1 cellular context compared by ENCODE assay signal in the genomic region with DNA sequence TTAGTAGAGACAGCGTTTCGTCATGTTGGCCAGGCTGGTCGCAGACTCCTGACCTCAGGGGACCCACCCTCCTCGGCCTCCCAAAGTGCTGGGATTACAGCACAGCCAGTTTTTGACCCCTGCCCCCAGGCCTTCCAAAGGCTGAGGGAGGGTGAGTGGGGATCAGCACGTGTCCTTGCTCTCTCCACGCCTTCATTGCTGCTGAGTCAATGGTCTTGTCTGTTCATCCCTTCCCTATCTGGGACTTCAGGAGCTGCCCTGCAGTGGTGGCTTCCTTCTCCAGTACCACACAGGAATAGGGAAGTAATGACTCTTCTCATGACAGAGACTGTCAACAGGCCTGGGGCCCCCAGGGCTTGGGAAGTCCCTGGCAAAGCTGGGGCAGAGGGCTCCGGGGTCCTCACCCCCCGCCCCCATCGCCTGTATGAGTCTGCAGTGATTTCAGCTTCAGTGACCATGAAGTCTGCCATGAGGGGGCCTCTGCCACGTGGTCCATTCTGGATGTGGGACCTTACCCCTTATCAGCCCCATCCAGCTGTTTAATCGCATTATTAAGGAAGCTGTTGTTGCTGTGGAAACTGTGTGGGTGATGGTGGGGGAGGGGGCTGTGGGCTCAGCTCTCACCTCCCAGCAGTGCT.
TF ChIP-seq lines count a peak whose summit lies in the region.

No MANE protein-coding gene starts in this region.

TF ChIP-seq in HepG2, 621 proteins besides CTCF, POLR2A, EP300 and RAD21 (continued from another document and continues in another):
- TF ChIP-seq, protein P1, sequence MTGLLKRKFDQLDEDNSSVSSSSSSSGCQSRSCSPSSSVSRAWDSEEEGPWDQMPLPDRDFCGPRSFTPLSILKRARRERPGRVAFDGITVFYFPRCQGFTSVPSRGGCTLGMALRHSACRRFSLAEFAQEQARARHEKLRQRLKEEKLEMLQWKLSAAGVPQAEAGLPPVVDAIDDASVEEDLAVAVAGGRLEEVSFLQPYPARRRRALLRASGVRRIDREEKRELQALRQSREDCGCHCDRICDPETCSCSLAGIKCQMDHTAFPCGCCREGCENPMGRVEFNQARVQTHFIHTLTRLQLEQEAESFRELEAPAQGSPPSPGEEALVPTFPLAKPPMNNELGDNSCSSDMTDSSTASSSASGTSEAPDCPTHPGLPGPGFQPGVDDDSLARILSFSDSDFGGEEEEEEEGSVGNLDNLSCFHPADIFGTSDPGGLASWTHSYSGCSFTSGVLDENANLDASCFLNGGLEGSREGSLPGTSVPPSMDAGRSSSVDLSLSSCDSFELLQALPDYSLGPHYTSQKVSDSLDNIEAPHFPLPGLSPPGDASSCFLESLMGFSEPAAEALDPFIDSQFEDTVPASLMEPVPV (CRISPR knock-in tag; IDR thresholded peaks at IDR 0.05): no peak
- TF ChIP-seq, protein P2, sequence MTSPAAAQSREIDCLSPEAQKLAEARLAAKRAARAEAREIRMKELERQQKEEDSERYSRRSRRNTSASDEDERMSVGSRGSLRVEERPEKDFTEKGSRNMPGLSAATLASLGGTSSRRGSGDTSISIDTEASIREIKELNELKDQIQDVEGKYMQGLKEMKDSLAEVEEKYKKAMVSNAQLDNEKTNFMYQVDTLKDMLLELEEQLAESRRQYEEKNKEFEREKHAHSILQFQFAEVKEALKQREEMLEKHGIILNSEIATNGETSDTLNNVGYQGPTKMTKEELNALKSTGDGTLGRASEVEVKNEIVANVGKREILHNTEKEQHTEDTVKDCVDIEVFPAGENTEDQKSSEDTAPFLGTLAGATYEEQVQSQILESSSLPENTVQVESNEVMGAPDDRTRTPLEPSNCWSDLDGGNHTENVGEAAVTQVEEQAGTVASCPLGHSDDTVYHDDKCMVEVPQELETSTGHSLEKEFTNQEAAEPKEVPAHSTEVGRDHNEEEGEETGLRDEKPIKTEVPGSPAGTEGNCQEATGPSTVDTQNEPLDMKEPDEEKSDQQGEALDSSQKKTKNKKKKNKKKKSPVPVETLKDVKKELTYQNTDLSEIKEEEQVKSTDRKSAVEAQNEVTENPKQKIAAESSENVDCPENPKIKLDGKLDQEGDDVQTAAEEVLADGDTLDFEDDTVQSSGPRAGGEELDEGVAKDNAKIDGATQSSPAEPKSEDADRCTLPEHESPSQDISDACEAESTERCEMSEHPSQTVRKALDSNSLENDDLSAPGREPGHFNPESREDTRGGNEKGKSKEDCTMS (CRISPR knock-in tag; conservative IDR thresholded peaks at IDR 0.05): no peak
- TF ChIP-seq, protein P3, sequence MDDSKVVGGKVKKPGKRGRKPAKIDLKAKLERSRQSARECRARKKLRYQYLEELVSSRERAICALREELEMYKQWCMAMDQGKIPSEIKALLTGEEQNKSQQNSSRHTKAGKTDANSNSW (CRISPR knock-in tag; IDR thresholded peaks at IDR 0.05; ENCODE audit: borderline replicate concordance): no peak
- no peak for TF ChIP-seq SMAD3 (CRISPR knock-in tag; IDR thresholded peaks at IDR 0.05)
- no peak for TF ChIP-seq CHD4 (IDR thresholded peaks at IDR 0.05; ENCODE audit: borderline replicate concordance, low read length)
- TF ChIP-seq SP2 (CRISPR knock-in tag; IDR thresholded peaks at IDR 0.05): no peak
- TF ChIP-seq, protein P4, sequence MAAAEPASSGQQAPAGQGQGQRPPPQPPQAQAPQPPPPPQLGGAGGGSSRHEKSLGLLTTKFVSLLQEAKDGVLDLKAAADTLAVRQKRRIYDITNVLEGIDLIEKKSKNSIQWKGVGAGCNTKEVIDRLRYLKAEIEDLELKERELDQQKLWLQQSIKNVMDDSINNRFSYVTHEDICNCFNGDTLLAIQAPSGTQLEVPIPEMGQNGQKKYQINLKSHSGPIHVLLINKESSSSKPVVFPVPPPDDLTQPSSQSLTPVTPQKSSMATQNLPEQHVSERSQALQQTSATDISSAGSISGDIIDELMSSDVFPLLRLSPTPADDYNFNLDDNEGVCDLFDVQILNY (CRISPR knock-in tag; conservative IDR thresholded peaks at IDR 0.05): no peak
- no peak for TF ChIP-seq MAFG (CRISPR knock-in tag; IDR thresholded peaks at IDR 0.05)
- TF ChIP-seq ZNF746 (CRISPR knock-in tag; IDR thresholded peaks at IDR 0.05): peak; percentile 56; the same call in 1 of the 2 replicates
- peak; percentile 77 for TF ChIP-seq TBX2 (CRISPR knock-in tag; IDR thresholded peaks at IDR 0.05; ENCODE audit: borderline replicate concordance)
- TF ChIP-seq ETV6 (CRISPR knock-in tag; conservative IDR thresholded peaks at IDR 0.05): no peak
- no peak for TF ChIP-seq ZBTB8A (CRISPR knock-in tag; IDR thresholded peaks at IDR 0.05; ENCODE audit: borderline replicate concordance, low read depth)
- 0 out of 2 replicates have a peak, but pooled peaks have one; percentile 72 for TF ChIP-seq ZNF205 (CRISPR knock-in tag; IDR thresholded peaks at IDR 0.05)
- TF ChIP-seq, protein P5, sequence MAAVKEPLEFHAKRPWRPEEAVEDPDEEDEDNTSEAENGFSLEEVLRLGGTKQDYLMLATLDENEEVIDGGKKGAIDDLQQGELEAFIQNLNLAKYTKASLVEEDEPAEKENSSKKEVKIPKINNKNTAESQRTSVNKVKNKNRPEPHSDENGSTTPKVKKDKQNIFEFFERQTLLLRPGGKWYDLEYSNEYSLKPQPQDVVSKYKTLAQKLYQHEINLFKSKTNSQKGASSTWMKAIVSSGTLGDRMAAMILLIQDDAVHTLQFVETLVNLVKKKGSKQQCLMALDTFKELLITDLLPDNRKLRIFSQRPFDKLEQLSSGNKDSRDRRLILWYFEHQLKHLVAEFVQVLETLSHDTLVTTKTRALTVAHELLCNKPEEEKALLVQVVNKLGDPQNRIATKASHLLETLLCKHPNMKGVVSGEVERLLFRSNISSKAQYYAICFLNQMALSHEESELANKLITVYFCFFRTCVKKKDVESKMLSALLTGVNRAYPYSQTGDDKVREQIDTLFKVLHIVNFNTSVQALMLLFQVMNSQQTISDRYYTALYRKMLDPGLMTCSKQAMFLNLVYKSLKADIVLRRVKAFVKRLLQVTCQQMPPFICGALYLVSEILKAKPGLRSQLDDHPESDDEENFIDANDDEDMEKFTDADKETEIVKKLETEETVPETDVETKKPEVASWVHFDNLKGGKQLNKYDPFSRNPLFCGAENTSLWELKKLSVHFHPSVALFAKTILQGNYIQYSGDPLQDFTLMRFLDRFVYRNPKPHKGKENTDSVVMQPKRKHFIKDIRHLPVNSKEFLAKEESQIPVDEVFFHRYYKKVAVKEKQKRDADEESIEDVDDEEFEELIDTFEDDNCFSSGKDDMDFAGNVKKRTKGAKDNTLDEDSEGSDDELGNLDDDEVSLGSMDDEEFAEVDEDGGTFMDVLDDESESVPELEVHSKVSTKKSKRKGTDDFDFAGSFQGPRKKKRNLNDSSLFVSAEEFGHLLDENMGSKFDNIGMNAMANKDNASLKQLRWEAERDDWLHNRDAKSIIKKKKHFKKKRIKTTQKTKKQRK (IDR thresholded peaks at IDR 0.05; ENCODE audit: low read length): no peak
- peak; percentile 55; the same call in 1 of the 2 replicates for TF ChIP-seq FOXK1 (CRISPR knock-in tag; IDR thresholded peaks at IDR 0.05; ENCODE audit: borderline replicate concordance, low read depth)
- TF ChIP-seq HNRNPK (IDR thresholded peaks at IDR 0.05; ENCODE audit: low read depth, low read length, poor library complexity, severe bottlenecking): no peak
- TF ChIP-seq, protein P6, sequence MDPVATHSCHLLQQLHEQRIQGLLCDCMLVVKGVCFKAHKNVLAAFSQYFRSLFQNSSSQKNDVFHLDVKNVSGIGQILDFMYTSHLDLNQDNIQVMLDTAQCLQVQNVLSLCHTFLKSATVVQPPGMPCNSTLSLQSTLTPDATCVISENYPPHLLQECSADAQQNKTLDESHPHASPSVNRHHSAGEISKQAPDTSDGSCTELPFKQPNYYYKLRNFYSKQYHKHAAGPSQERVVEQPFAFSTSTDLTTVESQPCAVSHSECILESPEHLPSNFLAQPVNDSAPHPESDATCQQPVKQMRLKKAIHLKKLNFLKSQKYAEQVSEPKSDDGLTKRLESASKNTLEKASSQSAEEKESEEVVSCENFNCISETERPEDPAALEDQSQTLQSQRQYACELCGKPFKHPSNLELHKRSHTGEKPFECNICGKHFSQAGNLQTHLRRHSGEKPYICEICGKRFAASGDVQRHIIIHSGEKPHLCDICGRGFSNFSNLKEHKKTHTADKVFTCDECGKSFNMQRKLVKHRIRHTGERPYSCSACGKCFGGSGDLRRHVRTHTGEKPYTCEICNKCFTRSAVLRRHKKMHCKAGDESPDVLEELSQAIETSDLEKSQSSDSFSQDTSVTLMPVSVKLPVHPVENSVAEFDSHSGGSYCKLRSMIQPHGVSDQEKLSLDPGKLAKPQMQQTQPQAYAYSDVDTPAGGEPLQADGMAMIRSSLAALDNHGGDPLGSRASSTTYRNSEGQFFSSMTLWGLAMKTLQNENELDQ (CRISPR knock-in tag; IDR thresholded peaks at IDR 0.05; ENCODE audit: borderline replicate concordance): no peak
- 0 out of 2 replicates have a peak, but pooled peaks have one; percentile 71 for TF ChIP-seq MTA1 (CRISPR knock-in tag; IDR thresholded peaks at IDR 0.05; ENCODE audit: borderline replicate concordance)
- no peak for TF ChIP-seq SUZ12 (IDR thresholded peaks at IDR 0.05; ENCODE audit: low read depth, low read length)
- TF ChIP-seq ZNF737 (CRISPR knock-in tag; IDR thresholded peaks at IDR 0.05; ENCODE audit: borderline replicate concordance): no peak
- peak; percentile 70; the same call in 1 of the 2 replicates for TF ChIP-seq ZBTB7A (CRISPR knock-in tag; IDR thresholded peaks at IDR 0.05)
- no peak for TF ChIP-seq GLI4 (CRISPR knock-in tag; IDR thresholded peaks at IDR 0.05; ENCODE audit: borderline replicate concordance)
- TF ChIP-seq, protein P7, sequence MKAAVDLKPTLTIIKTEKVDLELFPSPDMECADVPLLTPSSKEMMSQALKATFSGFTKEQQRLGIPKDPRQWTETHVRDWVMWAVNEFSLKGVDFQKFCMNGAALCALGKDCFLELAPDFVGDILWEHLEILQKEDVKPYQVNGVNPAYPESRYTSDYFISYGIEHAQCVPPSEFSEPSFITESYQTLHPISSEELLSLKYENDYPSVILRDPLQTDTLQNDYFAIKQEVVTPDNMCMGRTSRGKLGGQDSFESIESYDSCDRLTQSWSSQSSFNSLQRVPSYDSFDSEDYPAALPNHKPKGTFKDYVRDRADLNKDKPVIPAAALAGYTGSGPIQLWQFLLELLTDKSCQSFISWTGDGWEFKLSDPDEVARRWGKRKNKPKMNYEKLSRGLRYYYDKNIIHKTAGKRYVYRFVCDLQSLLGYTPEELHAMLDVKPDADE (CRISPR knock-in tag; IDR thresholded peaks at IDR 0.05): no peak
- TF ChIP-seq ZNF562 (CRISPR knock-in tag; IDR thresholded peaks at IDR 0.05; ENCODE audit: borderline replicate concordance): no peak
- TF ChIP-seq ZNF124 (CRISPR knock-in tag; IDR thresholded peaks at IDR 0.05): peak; percentile 55; the same call in 1 of the 2 replicates
- no peak for TF ChIP-seq ZNF567 (CRISPR knock-in tag; IDR thresholded peaks at IDR 0.05; ENCODE audit: borderline replicate concordance)
- TF ChIP-seq, protein P8, sequence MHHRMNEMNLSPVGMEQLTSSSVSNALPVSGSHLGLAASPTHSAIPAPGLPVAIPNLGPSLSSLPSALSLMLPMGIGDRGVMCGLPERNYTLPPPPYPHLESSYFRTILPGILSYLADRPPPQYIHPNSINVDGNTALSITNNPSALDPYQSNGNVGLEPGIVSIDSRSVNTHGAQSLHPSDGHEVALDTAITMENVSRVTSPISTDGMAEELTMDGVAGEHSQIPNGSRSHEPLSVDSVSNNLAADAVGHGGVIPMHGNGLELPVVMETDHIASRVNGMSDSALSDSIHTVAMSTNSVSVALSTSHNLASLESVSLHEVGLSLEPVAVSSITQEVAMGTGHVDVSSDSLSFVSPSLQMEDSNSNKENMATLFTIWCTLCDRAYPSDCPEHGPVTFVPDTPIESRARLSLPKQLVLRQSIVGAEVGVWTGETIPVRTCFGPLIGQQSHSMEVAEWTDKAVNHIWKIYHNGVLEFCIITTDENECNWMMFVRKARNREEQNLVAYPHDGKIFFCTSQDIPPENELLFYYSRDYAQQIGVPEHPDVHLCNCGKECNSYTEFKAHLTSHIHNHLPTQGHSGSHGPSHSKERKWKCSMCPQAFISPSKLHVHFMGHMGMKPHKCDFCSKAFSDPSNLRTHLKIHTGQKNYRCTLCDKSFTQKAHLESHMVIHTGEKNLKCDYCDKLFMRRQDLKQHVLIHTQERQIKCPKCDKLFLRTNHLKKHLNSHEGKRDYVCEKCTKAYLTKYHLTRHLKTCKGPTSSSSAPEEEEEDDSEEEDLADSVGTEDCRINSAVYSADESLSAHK (CRISPR knock-in tag; IDR thresholded peaks at IDR 0.05; ENCODE audit: borderline replicate concordance): no peak; the same call in 1 of the 2 replicates
- no peak for TF ChIP-seq ZNF549 (CRISPR knock-in tag; IDR thresholded peaks at IDR 0.05)
- no peak for TF ChIP-seq AGO2 (optimal IDR thresholded peaks at IDR 0.05; ENCODE audit: low read depth, low read length)
- TF ChIP-seq TGIF2 (CRISPR knock-in tag; IDR thresholded peaks at IDR 0.05): no peak
- TF ChIP-seq, protein P9, sequence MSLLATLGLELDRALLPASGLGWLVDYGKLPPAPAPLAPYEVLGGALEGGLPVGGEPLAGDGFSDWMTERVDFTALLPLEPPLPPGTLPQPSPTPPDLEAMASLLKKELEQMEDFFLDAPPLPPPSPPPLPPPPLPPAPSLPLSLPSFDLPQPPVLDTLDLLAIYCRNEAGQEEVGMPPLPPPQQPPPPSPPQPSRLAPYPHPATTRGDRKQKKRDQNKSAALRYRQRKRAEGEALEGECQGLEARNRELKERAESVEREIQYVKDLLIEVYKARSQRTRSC (CRISPR knock-in tag; IDR thresholded peaks at IDR 0.05; ENCODE audit: low read depth): no peak
- TF ChIP-seq, protein P10, sequence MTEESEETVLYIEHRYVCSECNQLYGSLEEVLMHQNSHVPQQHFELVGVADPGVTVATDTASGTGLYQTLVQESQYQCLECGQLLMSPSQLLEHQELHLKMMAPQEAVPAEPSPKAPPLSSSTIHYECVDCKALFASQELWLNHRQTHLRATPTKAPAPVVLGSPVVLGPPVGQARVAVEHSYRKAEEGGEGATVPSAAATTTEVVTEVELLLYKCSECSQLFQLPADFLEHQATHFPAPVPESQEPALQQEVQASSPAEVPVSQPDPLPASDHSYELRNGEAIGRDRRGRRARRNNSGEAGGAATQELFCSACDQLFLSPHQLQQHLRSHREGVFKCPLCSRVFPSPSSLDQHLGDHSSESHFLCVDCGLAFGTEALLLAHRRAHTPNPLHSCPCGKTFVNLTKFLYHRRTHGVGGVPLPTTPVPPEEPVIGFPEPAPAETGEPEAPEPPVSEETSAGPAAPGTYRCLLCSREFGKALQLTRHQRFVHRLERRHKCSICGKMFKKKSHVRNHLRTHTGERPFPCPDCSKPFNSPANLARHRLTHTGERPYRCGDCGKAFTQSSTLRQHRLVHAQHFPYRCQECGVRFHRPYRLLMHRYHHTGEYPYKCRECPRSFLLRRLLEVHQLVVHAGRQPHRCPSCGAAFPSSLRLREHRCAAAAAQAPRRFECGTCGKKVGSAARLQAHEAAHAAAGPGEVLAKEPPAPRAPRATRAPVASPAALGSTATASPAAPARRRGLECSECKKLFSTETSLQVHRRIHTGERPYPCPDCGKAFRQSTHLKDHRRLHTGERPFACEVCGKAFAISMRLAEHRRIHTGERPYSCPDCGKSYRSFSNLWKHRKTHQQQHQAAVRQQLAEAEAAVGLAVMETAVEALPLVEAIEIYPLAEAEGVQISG (CRISPR knock-in tag; IDR thresholded peaks at IDR 0.05): peak; percentile 75
- no peak for TF ChIP-seq ZNF724P (CRISPR knock-in tag; IDR thresholded peaks at IDR 0.05; ENCODE audit: borderline replicate concordance)
- peak; percentile 22; the same call in 1 of the 2 replicates for TF ChIP-seq RFXAP (CRISPR knock-in tag; IDR thresholded peaks at IDR 0.05; ENCODE audit: borderline replicate concordance)
- no peak; the same call in 1 of the 2 replicates for TF ChIP-seq ZNF441 (CRISPR knock-in tag; IDR thresholded peaks at IDR 0.05; ENCODE audit: borderline replicate concordance)
- peak; percentile 19; the same call in 1 of the 2 replicates for TF ChIP-seq ZNF256 (CRISPR knock-in tag; conservative IDR thresholded peaks at IDR 0.05)
- no peak for TF ChIP-seq SOX6 (IDR thresholded peaks at IDR 0.05)
- peak; percentile 75 for TF ChIP-seq SOX6 (CRISPR knock-in tag; IDR thresholded peaks at IDR 0.05)
- no peak for TF ChIP-seq FOXA1 (IDR thresholded peaks at IDR 0.05)
- TF ChIP-seq FOXA1 (CRISPR knock-in tag; IDR thresholded peaks at IDR 0.05): 0 out of 2 replicates have a peak, but pooled peaks have one; percentile 3
- no peak for TF ChIP-seq ZNF343 (CRISPR knock-in tag; IDR thresholded peaks at IDR 0.05)
